In the genomic region with DNA sequence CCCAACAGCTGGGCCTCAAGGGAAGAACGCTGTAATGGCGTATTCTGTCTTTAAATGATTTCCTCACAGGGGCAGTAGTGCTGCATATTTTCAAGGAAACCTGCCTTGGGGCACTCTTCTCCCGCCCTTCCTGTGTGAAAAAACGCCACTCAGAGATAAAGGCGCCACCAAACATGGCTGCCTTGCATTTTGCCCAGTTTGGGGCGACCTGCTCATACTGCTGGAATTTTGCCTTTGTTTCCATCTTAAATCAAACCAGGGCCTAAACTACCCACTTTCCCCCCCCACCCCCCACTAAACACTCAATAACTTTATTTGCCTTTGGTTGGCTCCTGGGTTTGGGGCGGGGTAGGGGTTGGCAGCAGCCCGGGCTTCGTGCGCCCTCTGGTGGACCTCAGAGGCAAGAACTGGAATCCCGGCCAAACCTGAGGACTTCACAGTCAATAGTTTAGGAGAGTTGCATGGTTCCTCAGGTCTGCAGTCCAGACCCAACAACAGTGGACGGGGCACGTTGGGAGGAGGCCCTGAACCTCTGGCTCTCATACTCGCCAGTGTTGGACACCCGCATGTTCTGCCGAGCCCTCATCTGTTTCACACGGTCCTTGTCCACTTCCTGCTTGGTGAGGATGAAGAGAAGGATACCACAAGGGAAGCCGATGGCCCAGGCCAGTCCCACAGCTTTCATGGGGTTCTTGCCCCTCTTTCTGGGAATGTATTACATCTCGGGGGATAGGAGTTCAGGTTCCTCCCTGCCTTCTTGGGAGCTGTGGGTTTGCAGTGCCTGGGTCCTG, we compare ENCODE assay signal across 8 cellular contexts.
A peak's percentile ranks its signal among the peaks of the same experiment; 100 is the strongest.
DNase-seq lines count a peak whose midpoint lies in the region; ATAC-seq and TF ChIP-seq lines count a peak whose summit lies in the region.

No MANE protein-coding gene starts in this region.

- no peaks in the 10 kb centered on the region for H3K27me3 Mint-ChIP-seq in activated naive CD4-positive, alpha-beta T cell treated with anti-CD3 and anti-CD28 coated beads, Interleukin-2, amount 10 ng/mL, durations not matched to agents 7 days and 5 days

- TF ChIP-seq EP300 in upper lobe of left lung (IDR thresholded peaks at IDR 0.05) = no peak

- 94% methylated on average over 19 of the region's 19 CpGs for WGBS in liver
- WGBS in upper lobe of left lung, 2 donors = 52 to 82% methylated on average over 11 to 19 of the region's 19 CpGs

- H3K36me3 ChIP-seq in liver (ENCODE audit: control insufficient read depth in 4 of 4, insufficient read depth in 3 of 4, low read depth in 1 of 4, low read length in 3 of 4) = no peaks in the 10 kb centered on the region
- H3K36me3 ChIP-seq in upper lobe of left lung = no peaks in the 10 kb centered on the region

- peak in 1 of 2 donors; percentile 76 for TF ChIP-seq RAD21 in liver (IDR thresholded peaks at IDR 0.05)

- H3K9me3 Mint-ChIP-seq in activated naive CD4-positive, alpha-beta T cell treated with anti-CD3 and anti-CD28 coated beads, Interleukin-2, amount 10 ng/mL, durations not matched to agents 7 days and 5 days = no peaks in the 10 kb centered on the region

- H3K4me3 Mint-ChIP-seq in activated naive CD4-positive, alpha-beta T cell treated with anti-CD3 and anti-CD28 coated beads, Interleukin-2, amount 10 ng/mL, durations not matched to agents 7 days and 5 days = no peak overlapping the region

- TF ChIP-seq POLR2A in upper lobe of left lung (IDR thresholded peaks at IDR 0.05) = no peak

- ATAC-seq in GM21360 (IDR thresholded peaks at IDR 0.05; ENCODE audit: unreplicated experiment) (peak; percentile 83), upper lobe of left lung (ENCODE audit: low FRiP score in 2 of 2) (peak in 1 of 2 donors; percentile 85), GM19455 (IDR thresholded peaks at IDR 0.05; ENCODE audit: unreplicated experiment) (no peak)

- H3K36me3 Mint-ChIP-seq in activated naive CD4-positive, alpha-beta T cell treated with anti-CD3 and anti-CD28 coated beads, Interleukin-2, amount 10 ng/mL, durations not matched to agents 7 days and 5 days = no peaks in the 10 kb centered on the region

- no peak overlapping the region for H3K27ac ChIP-seq in liver (ENCODE audit: low read depth in 1 of 2, low read length in 2 of 2)
- H3K27ac ChIP-seq in upper lobe of left lung = peak overlapping the region in 1 of 4 donors; percentile 75

- H3K27me3 ChIP-seq in liver (ENCODE audit: control insufficient read depth in 4 of 4, insufficient read depth in 4 of 4, low read length in 3 of 4) (no peaks in the 10 kb centered on the region), upper lobe of left lung (no peaks in the 10 kb centered on the region)

- CTCF ChIA-PET in activated naive CD4-positive, alpha-beta T cell treated with anti-CD3 and anti-CD28 coated beads, Interleukin-2, amount 10 ng/mL, durations not matched to agents 7 days and 5 days (lab: Charles Lee) = no interaction called here

- DNase-seq in ELF-1 (ENCODE audit: low read depth, low spot score) (peak; percentile 87), NCI-H2227 treated with DMSO at 0.1 percent for 48 hours (lab: John Stamatoyannopoulos, UW) (peak; percentile 6), upper lobe of left lung (peak in 1 of 2 donors; percentile 65), occipital lobe (lab: John Stamatoyannopoulos, UW) (no peak)
- DNase-seq in activated naive CD4-positive, alpha-beta T cell treated with anti-CD3 and anti-CD28 coated beads, Interleukin-2, amount 10 ng/mL, durations not matched to agents 7 days and 5 days = peak; percentile 37

- H3K4me1 ChIP-seq in liver (ENCODE audit: control insufficient read depth in 4 of 4, insufficient read depth in 4 of 4, low read length in 3 of 4) (peaks cover 0 to 10% (median 6%) of the 10 kb centered on the region in 4 donors), upper lobe of left lung (peaks cover 0 to 6% (median 1%) of the 10 kb centered on the region in 4 donors)

- TF ChIP-seq CTCF in liver (IDR thresholded peaks at IDR 0.05; ENCODE audit: low read depth, low read length, missing input control) (peak; percentile 21), upper lobe of left lung (IDR thresholded peaks at IDR 0.05) (peak in 5 of 6 experiments; percentile 18 to 71 (median 68))

- peaks cover 7% of the 10 kb centered on the region for H3K4me1 Mint-ChIP-seq in activated naive CD4-positive, alpha-beta T cell treated with anti-CD3 and anti-CD28 coated beads, Interleukin-2, amount 10 ng/mL, durations not matched to agents 7 days and 5 days

- H3K4me3 ChIP-seq in liver (ENCODE audit: low read depth in 1 of 3, low read length in 3 of 3) (peak overlapping the region in 2 of 3 donors; percentile 11 to 54), upper lobe of left lung (peak overlapping the region in 2 of 4 donors; percentile 14 to 31)

- no peaks in the 10 kb centered on the region for H3K9me3 ChIP-seq in liver (ENCODE audit: control insufficient read depth in 4 of 4, low read length in 3 of 4)
- H3K9me3 ChIP-seq in upper lobe of left lung = no peaks in the 10 kb centered on the region

- no peak overlapping the region for H3K9ac ChIP-seq in liver (ENCODE audit: low read depth in 1 of 2, low read length in 2 of 2)

- H3K27ac Mint-ChIP-seq in activated naive CD4-positive, alpha-beta T cell treated with anti-CD3 and anti-CD28 coated beads, Interleukin-2, amount 10 ng/mL, durations not matched to agents 7 days and 5 days = no peak overlapping the region

TF ChIP-seq in liver, 16 proteins besides CTCF, POLR2A, EP300 and RAD21:
- peak; percentile 21 for TF ChIP-seq SP1 (IDR thresholded peaks at IDR 0.05)
- TF ChIP-seq YY1 (IDR thresholded peaks at IDR 0.05) = no peak
